ENCODE assay signal across 9 cellular contexts in the genomic region with DNA sequence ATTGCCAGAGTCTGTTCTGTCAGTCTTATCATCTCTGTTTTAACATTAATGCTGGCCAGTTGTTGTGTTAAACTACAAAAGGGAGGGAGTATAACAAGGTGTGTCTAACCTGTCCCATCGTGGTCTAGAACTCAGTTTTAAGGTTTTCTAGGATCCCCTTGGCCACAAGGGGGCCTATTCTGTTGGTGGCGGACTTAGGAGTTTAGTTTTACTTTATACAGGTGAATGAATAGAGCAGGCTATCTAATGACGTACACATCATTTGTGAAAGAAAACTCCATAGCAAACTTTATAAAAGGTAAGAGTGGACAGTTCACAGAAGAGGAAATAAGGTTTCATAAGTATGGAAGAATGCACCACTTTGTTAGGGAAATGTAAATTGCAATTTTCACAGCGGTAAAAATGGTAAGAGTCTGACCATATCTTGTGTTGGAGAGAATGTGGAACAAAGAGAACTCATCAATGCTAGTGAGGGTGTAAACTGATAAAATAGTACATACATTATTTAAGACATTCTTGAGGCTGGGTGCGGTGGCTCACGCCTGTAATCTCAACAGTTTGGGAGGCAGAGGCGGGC. TPM values are rescaled to one million over a fixed set of nuclear protein-coding genes. Genes with fewer than 3 reads are reported as not detected.
DNase-seq lines count a peak whose midpoint lies in the region; ATAC-seq, FAIRE-seq and TF ChIP-seq lines count a peak whose summit lies in the region.
"Had no signal": no experiment of that assay in that cellular context is flagged by ENCODE, and none has a peak within 500 bp of the region (broad histone marks: within the 10 kb centered on the region; RNA-seq: fewer than 3 reads in every experiment).

No MANE protein-coding gene starts in this region.

- H3K9me3 ChIP-seq in stomach = no peaks in the 10 kb centered on the region
- H3K9me3 ChIP-seq: BLaER1 had no signal

- POLR2A ChIA-PET in activated CD4-positive, alpha-beta memory T cell treated with anti-CD3 and anti-CD28 coated beads, Interleukin-2, amount 10 ng/mL, durations not matched to agents 7 days and 5 days (lab: Charles Lee) = no interaction called here

- H3K9me3 Mint-ChIP-seq in activated CD4-positive, alpha-beta memory T cell treated with anti-CD3 and anti-CD28 coated beads, Interleukin-2, amount 10 ng/mL, durations not matched to agents 7 days and 5 days = no peaks in the 10 kb centered on the region

- no peak for TF ChIP-seq POLR2A in stomach (IDR thresholded peaks at IDR 0.05)

- CTCF ChIA-PET in activated CD4-positive, alpha-beta memory T cell treated with anti-CD3 and anti-CD28 coated beads, Interleukin-2, amount 10 ng/mL, durations not matched to agents 7 days and 5 days (lab: Charles Lee) = interaction anchor here (1.2 to 3.7 kb wide), 4 partner anchors 10 to 273 kb away, joined by 3 to 21 read pairs (median 6); a partner anchor contains a TSS

- 45 to 60% (median 54%) methylated on average over 7 of the region's 7 CpGs for WGBS in stomach, 5 donors

- no peaks in the 10 kb centered on the region for H3K27me3 Mint-ChIP-seq in activated CD4-positive, alpha-beta memory T cell treated with anti-CD3 and anti-CD28 coated beads, Interleukin-2, amount 10 ng/mL, durations not matched to agents 7 days and 5 days

- peaks cover 0 to 15% (median 12%) of the 10 kb centered on the region in 4 donors for H3K36me3 ChIP-seq in stomach

- H3K4me3 Mint-ChIP-seq in activated CD4-positive, alpha-beta memory T cell treated with anti-CD3 and anti-CD28 coated beads, Interleukin-2, amount 10 ng/mL, durations not matched to agents 7 days and 5 days = peak overlapping the region; percentile 2

- H3K27ac Mint-ChIP-seq in activated CD4-positive, alpha-beta memory T cell treated with anti-CD3 and anti-CD28 coated beads, Interleukin-2, amount 10 ng/mL, durations not matched to agents 7 days and 5 days = peak overlapping the region; percentile 7

- H3K36me3 Mint-ChIP-seq in activated CD4-positive, alpha-beta memory T cell treated with anti-CD3 and anti-CD28 coated beads, Interleukin-2, amount 10 ng/mL, durations not matched to agents 7 days and 5 days (ENCODE audit: low read depth) = peaks cover 15% of the 10 kb centered on the region

- no peak for TF ChIP-seq EP300 in stomach (IDR thresholded peaks at IDR 0.05)

- intact Hi-C loops in stomach (cut with DNase I; ENCODE audit: low total_unique reads) = no loop called here

- DNase-seq in NCI-H2029 treated with DMSO at 0.1 percent for 48 hours (lab: John Stamatoyannopoulos, UW) (peak; percentile 7), NCI-H2029 (lab: John Stamatoyannopoulos, UW) (no peak), LNCaP clone FGC (ENCODE audit: low read depth) (no peak), fibroblast of the aortic adventitia (ENCODE audit: low read depth) (no peak), stomach (peak; percentile 45), RCC 7860 (ENCODE audit: low spot score) (no peak)
- DNase-seq in activated CD4-positive, alpha-beta memory T cell treated with anti-CD3 and anti-CD28 coated beads, Interleukin-2, amount 10 ng/mL, durations not matched to agents 7 days and 5 days = peak; percentile 41

- H3K27me3 ChIP-seq in stomach = no peaks in the 10 kb centered on the region
- H3K27me3 ChIP-seq: BLaER1 had no signal

- H3K4me1 Mint-ChIP-seq in activated CD4-positive, alpha-beta memory T cell treated with anti-CD3 and anti-CD28 coated beads, Interleukin-2, amount 10 ng/mL, durations not matched to agents 7 days and 5 days = peaks cover 52% of the 10 kb centered on the region

- peaks cover 19 to 35% (median 21%) of the 10 kb centered on the region in 4 donors for H3K4me1 ChIP-seq in stomach

- H3K27ac ChIP-seq in stomach = no peak overlapping the region
- H3K27ac ChIP-seq: BLaER1 had no signal

- H3K4me3 ChIP-seq in LNCaP clone FGC (ENCODE audit: low read depth, low read length) (no peak overlapping the region), fibroblast of the aortic adventitia (ENCODE audit: low read depth, low read length) (no peak overlapping the region), stomach (no peak overlapping the region)
- H3K4me3 ChIP-seq: BLaER1 had no signal

- FAIRE-seq in RCC 7860 (lab: Jason Lieb, UNC) = no peak

- TF ChIP-seq CTCF in LNCaP clone FGC (IDR thresholded peaks at IDR 0.05; ENCODE audit: control insufficient read depth, extremely low read depth, insufficient read depth) (peak; percentile 49), fibroblast of the aortic adventitia (IDR thresholded peaks at IDR 0.05; ENCODE audit: insufficient read depth, low read length) (peak; percentile 48), stomach (IDR thresholded peaks at IDR 0.05) (peak in 3 of 7 experiments; percentile 41 to 49 (median 46))

- ATAC-seq in GM21381 (IDR thresholded peaks at IDR 0.05; ENCODE audit: unreplicated experiment) = no peak

RNA-seq across cellular contexts. Expression of a gene that starts 2.5 kb away (rescaled TPM):
- 10 to 100 TPM; 19.3 TPM for total RNA-seq in activated CD4-positive, alpha-beta memory T cell treated with anti-CD3 and anti-CD28 coated beads, Interleukin-2, amount 10 ng/mL, durations not matched to agents 7 days and 5 days
- 13.7 and 32.8 TPM in 2 replicates for total RNA-seq in fibroblast of the aortic adventitia (ENCODE audit: low replicate concordance)
- total RNA-seq in stomach = 10 to 100 TPM in 4 of 5 donors, 1 to 10 TPM in 1; 5.5 to 54.3 (median 22.7) TPM
- polyA plus RNA-seq in stomach = 1 to 10 TPM; 3.4 to 4.4 (median 3.6) TPM

RNA-seq across cellular contexts. Expression of a gene that starts 14.0 kb away (rescaled TPM):
- total RNA-seq in activated CD4-positive, alpha-beta memory T cell treated with anti-CD3 and anti-CD28 coated beads, Interleukin-2, amount 10 ng/mL, durations not matched to agents 7 days and 5 days = 10 to 100 TPM; 23.4 to 23.5 TPM
- total RNA-seq in fibroblast of the aortic adventitia (ENCODE audit: low replicate concordance) (23.6 and 27.8 TPM in 2 replicates), stomach (10 to 100 TPM in 4 of 5 donors, 1 to 10 TPM in 1; 1.8 to 39.1 (median 22.2) TPM)
- 10 to 100 TPM; 14.1 to 26.7 (median 20.2) TPM for polyA plus RNA-seq in stomach

RNA-seq across cellular contexts. Expression of a gene that starts 42.3 kb away (rescaled TPM):
- total RNA-seq in activated CD4-positive, alpha-beta memory T cell treated with anti-CD3 and anti-CD28 coated beads, Interleukin-2, amount 10 ng/mL, durations not matched to agents 7 days and 5 days = under 1 TPM; 0.35 to 0.43 TPM
- total RNA-seq in fibroblast of the aortic adventitia (ENCODE audit: low replicate concordance) (3.0 and 4.7 TPM in 2 replicates), stomach (1 to 10 TPM in 1 of 5 donors, under 1 TPM in 1, not detected in 3; 0.55 to 3.8 TPM)
- polyA plus RNA-seq in stomach = under 1 TPM in 2 of 3 donors, not detected in 1; 0.30 to 0.68 TPM

RNA-seq across cellular contexts. Expression of a gene that starts 56.6 kb away (rescaled TPM):
- total RNA-seq in activated CD4-positive, alpha-beta memory T cell treated with anti-CD3 and anti-CD28 coated beads, Interleukin-2, amount 10 ng/mL, durations not matched to agents 7 days and 5 days = not detected
- total RNA-seq in fibroblast of the aortic adventitia (ENCODE audit: low replicate concordance) = 0.90 TPM in 1 of 2 replicates, not detected in the other
- total RNA-seq in stomach = 1 to 10 TPM in 1 of 5 donors, not detected in 4; 2.6 TPM
- 1 to 10 TPM in 2 of 3 donors, not detected in 1; 1.8 to 3.4 TPM for polyA plus RNA-seq in stomach

Comparison
In these comparisons a context has a peak if more than half of its experiments do, and no peak if none do; other contexts are left out.
1. DNase-seq: peak in NCI-H2029 treated with DMSO at 0.1 percent for 48 hours (single experiment), activated CD4-positive, alpha-beta memory T cell treated with anti-CD3 and anti-CD28 coated beads, Interleukin-2, amount 10 ng/mL, durations not matched to agents 7 days and 5 days (single experiment) and stomach (single experiment); none in NCI-H2029 (single experiment), LNCaP clone FGC (single experiment), fibroblast of the aortic adventitia (single experiment) and RCC 7860 (single experiment).